Comparison of ENCODE assay signal across 8 cellular contexts in genomic region chr14:89041245-89041585, GRCh38.
DNase-seq lines count a peak whose midpoint lies in the region; TF ChIP-seq lines count a peak whose summit lies in the region.

No MANE protein-coding gene starts in this region.

- no peak overlapping the region for H3K4ac ChIP-seq in H9 (ENCODE audit: low read depth, low read length)

- H3K9me3 ChIP-seq in hepatocyte (ENCODE audit: low read depth): no peaks in the 10 kb centered on the region
- H3K9me3 ChIP-seq in suprapubic skin: no peaks in the 10 kb centered on the region
- H3K9me3 ChIP-seq in H9 (ENCODE audit: control insufficient read depth, low read depth, low read length): peaks cover 4% of the 10 kb centered on the region

- no peak overlapping the region for H3K56ac ChIP-seq in H9 (ENCODE audit: insufficient read length, low read depth, low read length)

- H3K27me3 ChIP-seq in hepatocyte (no peaks in the 10 kb centered on the region), suprapubic skin (no peaks in the 10 kb centered on the region), H9 (ENCODE audit: insufficient read depth, low read length) (no peaks in the 10 kb centered on the region)

- H3T11ph ChIP-seq in H9 (ENCODE audit: low read length): no peak overlapping the region

- H4K20me1 ChIP-seq in hepatocyte (ENCODE audit: insufficient read depth, poor library complexity, severe bottlenecking): no peaks in the 10 kb centered on the region
- no peaks in the 10 kb centered on the region for H4K20me1 ChIP-seq in H9 (ENCODE audit: control insufficient read depth, insufficient read depth, insufficient read length)

- H3K14ac ChIP-seq in H9 (ENCODE audit: insufficient read depth, low read length): no peak overlapping the region

- no peak overlapping the region for H2BK15ac ChIP-seq in H9 (ENCODE audit: low read depth, low read length)

- no peak overlapping the region for H4K8ac ChIP-seq in H9 (replicated peaks; ENCODE audit: insufficient read length, low read depth, low read length)

- no peak overlapping the region for H3K27ac Mint-ChIP-seq in H9

- in situ Hi-C loops in KBM-7 (cut with MboI; ENCODE audit: low pct_unique_long_range_greater_than_20kb, low sequenced_read_pairs): loop anchor here (25.0 kb wide), 2 partner anchors 721 to 871 kb away; no protein-coding TSS in a partner anchor

- H3K79me2 ChIP-seq in hepatocyte: no peaks in the 10 kb centered on the region
- no peaks in the 10 kb centered on the region for H3K79me2 ChIP-seq in H9 (ENCODE audit: insufficient read depth, low read length)

- H3K4me3 ChIP-seq in hepatocyte (no peak overlapping the region), suprapubic skin (peak overlapping the region; percentile 42)

- H3K23ac ChIP-seq in H9 (ENCODE audit: insufficient read length, low read depth, low read length): no peak overlapping the region

- peak overlapping the region; percentile 92 for H3K27ac ChIP-seq in hepatocyte
- H3K27ac ChIP-seq in suprapubic skin: peak overlapping the region; percentile 82
- H3K27ac ChIP-seq in H9 (ENCODE audit: insufficient read length, low read depth, low read length): no peak overlapping the region

- no peak overlapping the region for H4K5ac ChIP-seq in H9 (ENCODE audit: insufficient read length, low read depth, low read length)

- H2AFZ ChIP-seq in hepatocyte: peak overlapping the region; percentile 8
- H2AFZ ChIP-seq in H9 (ENCODE audit: low read length): no peak overlapping the region

- peaks cover 24% of the 10 kb centered on the region for H3K27me3 Mint-ChIP-seq in H9 (ENCODE audit: low read depth)

- no peak overlapping the region for H4K91ac ChIP-seq in H9 (ENCODE audit: insufficient read length, low read depth, low read length)

- no peak overlapping the region for H3K18ac ChIP-seq in H9 (ENCODE audit: insufficient read length, low read depth, low read length)

- H3K4me1 ChIP-seq in hepatocyte (ENCODE audit: insufficient read depth) (peaks cover 5% of the 10 kb centered on the region), suprapubic skin (peaks cover 16% of the 10 kb centered on the region), H9 (ENCODE audit: insufficient read depth, low read length) (0 out of 2 replicates have a peak, but pooled peaks cover 2% of the 10 kb centered on the region)

- H3K9me2 ChIP-seq in hepatocyte (replicated peaks; ENCODE audit: insufficient read depth): no peaks in the 10 kb centered on the region

- H2BK20ac ChIP-seq in H9 (ENCODE audit: low read depth, low read length, poor library complexity, severe bottlenecking): no peak overlapping the region

- H2AK5ac ChIP-seq in H9 (ENCODE audit: insufficient read length, low read length): no peak overlapping the region

- H3K9me3 Mint-ChIP-seq in H9: peaks cover 28 to 35% of the 10 kb centered on the region in 2 experiments

- TF ChIP-seq CTCF in hepatocyte (IDR thresholded peaks at IDR 0.05; ENCODE audit: poor library complexity) (no peak), suprapubic skin (IDR thresholded peaks at IDR 0.05) (no peak), H9 (conservative IDR thresholded peaks at IDR 0.05) (no peak)

- H3K36me3 ChIP-seq in hepatocyte (replicated peaks; ENCODE audit: insufficient read depth, low read depth) (no peaks in the 10 kb centered on the region), suprapubic skin (no peaks in the 10 kb centered on the region)

- no peak overlapping the region for H2BK12ac ChIP-seq in H9 (ENCODE audit: insufficient read length, low read depth, low read length)

- peaks cover 15 to 34% (median 17%) of the 10 kb centered on the region in 3 experiments for H3K36me3 Mint-ChIP-seq in H9 (ENCODE audit: insufficient read depth in 1 of 3, low read depth in 3 of 3)

- H3K23me2 ChIP-seq in H9 (ENCODE audit: insufficient read length, low read depth, low read length, poor library complexity, severe bottlenecking): no peaks in the 10 kb centered on the region

- DNase-seq in KBM-7: peak; percentile 57
- DNase-seq in SW480 (ENCODE audit: low spot score): peak; percentile 92
- peak; percentile 78 for DNase-seq in hepatocyte (ENCODE audit: low spot score)
- DNase-seq in suprapubic skin (ENCODE audit: low spot score in 2 of 2): no peak
- DNase-seq in HUDEP-2 (lab: John Stamatoyannopoulos, UW; ENCODE audit: unreplicated experiment in 76 of 76): no peak
- no peak for DNase-seq in activated gamma-delta T cell treated with Interleukin-2 at 50 U/mL for 16 hours
- no peak for DNase-seq in H9
- no peak for DNase-seq in activated CD4-positive, alpha-beta T cell treated with anti-CD3 and anti-CD28 coated beads, Interleukin-2, amount 50 U/mL, for 48 hours

- no peak for TF ChIP-seq EP300 in suprapubic skin (IDR thresholded peaks at IDR 0.05)

- no peak overlapping the region for H2BK120ac ChIP-seq in H9 (ENCODE audit: low read depth, low read length, poor library complexity, severe bottlenecking)

- no peaks in the 10 kb centered on the region for H3K79me1 ChIP-seq in H9 (ENCODE audit: insufficient read depth, low read depth, low read length, poor library complexity, severe bottlenecking)

- TF ChIP-seq POLR2A in suprapubic skin (IDR thresholded peaks at IDR 0.05): no peak

- WGBS in hepatocyte (ENCODE audit: low lambda C conversion rate, missing lambda C conversion rate): 25% methylated on average over 8 of the region's 8 CpGs
- 17% methylated on average over 8 of the region's 8 CpGs for WGBS in suprapubic skin
- WGBS in H9 (ENCODE audit: extremely low coverage, insufficient read length, low lambda C conversion rate): no CpG with 5 or more reads among the region's 8 CpGs

- H3K4me1 Mint-ChIP-seq in H9: peaks cover 19 to 21% of the 10 kb centered on the region in 2 experiments

- no peak overlapping the region for H3K9ac ChIP-seq in H9 (ENCODE audit: extremely low read depth, insufficient read length, low read length)

- no peak overlapping the region for H2BK5ac ChIP-seq in H9 (ENCODE audit: insufficient read length, low read length)

- H3K4me3 Mint-ChIP-seq in H9: no peak overlapping the region

- peak overlapping the region; percentile 71 for H3K4me2 ChIP-seq in hepatocyte
- H3K4me2 ChIP-seq in H9 (ENCODE audit: insufficient read depth, insufficient read length, low read length): no peak overlapping the region

Comparison
In these comparisons a context has a peak if more than half of its experiments do, and no peak if none do; other contexts are left out.
1. DNase-seq: peak in KBM-7 (single experiment), SW480 (single experiment) and hepatocyte (single experiment); none in suprapubic skin (0 of 2), HUDEP-2 (0 of 76), activated gamma-delta T cell treated with Interleukin-2 at 50 U/mL for 16 hours (single experiment), H9 (single experiment) and activated CD4-positive, alpha-beta T cell treated with anti-CD3 and anti-CD28 coated beads, Interleukin-2, amount 50 U/mL, for 48 hours (0 of 2).